Comparison of ENCODE assay signal across 16 cellular contexts in genomic region chr16:52070341-52071057, GRCh38.
DNase-seq lines count a peak whose midpoint lies in the region; ATAC-seq, FAIRE-seq and TF ChIP-seq lines count a peak whose summit lies in the region.
"Had no signal": no experiment of that assay in that cellular context is flagged by ENCODE, and none has a peak within 500 bp of the region (broad histone marks: within the 10 kb centered on the region; RNA-seq: fewer than 3 reads in every experiment).

No MANE protein-coding gene starts in this region.

- peak overlapping the region; percentile 56 for H2AFZ ChIP-seq in smooth muscle cell (ENCODE audit: low read depth)
- H2AFZ ChIP-seq: GM23248 had no signal

- no peaks in the 10 kb centered on the region for H3K4me1 Mint-ChIP-seq in activated CD4-positive, alpha-beta T cell treated with anti-CD3 and anti-CD28 coated beads, Interleukin-2, amount 10 ng/mL, durations not matched to agents 24 days and 14 days
- H3K4me1 Mint-ChIP-seq: B cell; CD4-positive, alpha-beta memory T cell had no signal

- no peaks in the 10 kb centered on the region for H3K36me3 Mint-ChIP-seq in activated CD4-positive, alpha-beta T cell treated with anti-CD3 and anti-CD28 coated beads, Interleukin-2, amount 10 ng/mL, durations not matched to agents 24 days and 14 days (ENCODE audit: low read depth)
- H3K36me3 Mint-ChIP-seq: CD4-positive, alpha-beta memory T cell had no signal

- no peak for ATAC-seq in HG02852 (IDR thresholded peaks at IDR 0.05; ENCODE audit: unreplicated experiment)
- ATAC-seq: HCT116 had no signal

- no peak for TF ChIP-seq POLR2A in GM12892 (IDR thresholded peaks at IDR 0.05; ENCODE audit: low read depth, low read length)

- TF ChIP-seq CTCF in LNCaP clone FGC (IDR thresholded peaks at IDR 0.05; ENCODE audit: control insufficient read depth, extremely low read depth, insufficient read depth), result no peak
- no peak for TF ChIP-seq CTCF in VCaP (conservative IDR thresholded peaks at IDR 0.05)
- TF ChIP-seq CTCF in smooth muscle cell (IDR thresholded peaks at IDR 0.05; ENCODE audit: borderline replicate concordance, insufficient read depth, poor library complexity, severe bottlenecking), result no peak

- 93% methylated on average over 2 of the region's 2 CpGs for WGBS in smooth muscle cell (ENCODE audit: low lambda C conversion rate)

- no peaks in the 10 kb centered on the region for H4K20me1 ChIP-seq in smooth muscle cell (ENCODE audit: low read depth)

- no peak overlapping the region for H3K4me2 ChIP-seq in smooth muscle cell

- H3F3A ChIP-seq in smooth muscle cell (ENCODE audit: low read depth), result no peaks in the 10 kb centered on the region

- H3K27ac ChIP-seq in VCaP (peak overlapping the region; percentile 15; the same call in 1 of the 2 replicates), smooth muscle cell (ENCODE audit: low read depth) (no peak overlapping the region)
- H3K27ac ChIP-seq: GM23248, HL-60 had no signal

- no peaks in the 10 kb centered on the region for H3K79me2 ChIP-seq in smooth muscle cell (ENCODE audit: low read depth)

- no peaks in the 10 kb centered on the region for H3K9me3 ChIP-seq in smooth muscle cell (replicated peaks; ENCODE audit: low read depth)

- H3K4me3 Mint-ChIP-seq in activated CD4-positive, alpha-beta T cell treated with anti-CD3 and anti-CD28 coated beads, Interleukin-2, amount 10 ng/mL, durations not matched to agents 24 days and 14 days, result no peak overlapping the region
- H3K4me3 Mint-ChIP-seq: B cell; CD4-positive, alpha-beta memory T cell had no signal

- no peak overlapping the region for H3K4me3 ChIP-seq in LNCaP clone FGC (ENCODE audit: low read depth, low read length)
- H3K4me3 ChIP-seq in smooth muscle cell, result no peak overlapping the region
- H3K4me3 ChIP-seq: GM23248 had no signal

- no peaks in the 10 kb centered on the region for H3K36me3 ChIP-seq in smooth muscle cell (ENCODE audit: low read depth)

- H3K4me1 ChIP-seq in smooth muscle cell (ENCODE audit: low read depth), result no peaks in the 10 kb centered on the region

- no peak for FAIRE-seq in GM12892 (lab: Jason Lieb, UNC)
- FAIRE-seq: D721Med, GM18507, H54 had no signal

- H3K27me3 ChIP-seq in smooth muscle cell (ENCODE audit: low read depth), result no peaks in the 10 kb centered on the region

- H3K9me3 Mint-ChIP-seq in activated CD4-positive, alpha-beta T cell treated with anti-CD3 and anti-CD28 coated beads, Interleukin-2, amount 10 ng/mL, durations not matched to agents 24 days and 14 days, result no peaks in the 10 kb centered on the region

- no peak overlapping the region for H3K9ac ChIP-seq in smooth muscle cell (ENCODE audit: low read depth)
- H3K9ac ChIP-seq: GM23248 had no signal

- peak; percentile 12 for DNase-seq in activated CD4-positive, alpha-beta T cell treated with anti-CD3 and anti-CD28 coated beads, Interleukin-2, amount 10 ng/mL, durations not matched to agents 24 days and 14 days
- DNase-seq in activated CD4-positive, alpha-beta T cell treated with anti-CD3 and anti-CD28 coated beads, Interleukin-2, amount 50 U/mL, for 1 hour, result no peak
- peak; percentile 59 for DNase-seq in LNCaP clone FGC (ENCODE audit: low read depth)
- DNase-seq in smooth muscle cell (lab: John Stamatoyannopoulos, UW; ENCODE audit: unreplicated experiment), result no peak
- no peak for DNase-seq in GM12892 (ENCODE audit: insufficient read length)
- no peak for DNase-seq in SW 1271 (lab: John Stamatoyannopoulos, UW)
- DNase-seq: CD4-positive, alpha-beta memory T cell had no signal

- intact Hi-C loops in activated CD4-positive, alpha-beta T cell treated with anti-CD3 and anti-CD28 coated beads, Interleukin-2, amount 10 ng/mL, durations not matched to agents 24 days and 14 days (cut with micrococcal nuclease), result no loop called here

- no peak overlapping the region for H3K27ac Mint-ChIP-seq in activated CD4-positive, alpha-beta T cell treated with anti-CD3 and anti-CD28 coated beads, Interleukin-2, amount 10 ng/mL, durations not matched to agents 24 days and 14 days
- H3K27ac Mint-ChIP-seq: B cell; CD4-positive, alpha-beta memory T cell had no signal

- no peaks in the 10 kb centered on the region for H3K27me3 Mint-ChIP-seq in activated CD4-positive, alpha-beta T cell treated with anti-CD3 and anti-CD28 coated beads, Interleukin-2, amount 10 ng/mL, durations not matched to agents 24 days and 14 days
- H3K27me3 Mint-ChIP-seq: B cell had no signal

Comparison
In these comparisons a context has a peak if more than half of its experiments do, and no peak if none do; other contexts are left out.
1. DNase-seq: peak in activated CD4-positive, alpha-beta T cell treated with anti-CD3 and anti-CD28 coated beads, Interleukin-2, amount 10 ng/mL, durations not matched to agents 24 days and 14 days (single experiment) and LNCaP clone FGC (single experiment); none in activated CD4-positive, alpha-beta T cell treated with anti-CD3 and anti-CD28 coated beads, Interleukin-2, amount 50 U/mL, for 1 hour (single experiment), smooth muscle cell (single experiment), GM12892 (single experiment) and SW 1271 (0 of 2).